In genomic region chr17:3002538-3003301, GRCh38 we compare ENCODE assay signal across 8 cellular contexts.
DNase-seq lines count a peak whose midpoint lies in the region; ATAC-seq, FAIRE-seq and TF ChIP-seq lines count a peak whose summit lies in the region.

No MANE protein-coding gene starts in this region.

- H3K27me3 Mint-ChIP-seq in CD14-positive monocyte (ENCODE audit: low read depth in 3 of 3): peaks cover 0 to 4% (median 0%) of the 10 kb centered on the region in 3 donors

- H3K36me3 Mint-ChIP-seq in CD14-positive monocyte: peaks cover 46 to 65% of the 10 kb centered on the region in 2 donors

- no peaks in the 10 kb centered on the region for H3K27me3 ChIP-seq in WERI-Rb-1 (ENCODE audit: insufficient read depth, low read depth, severe bottlenecking)
- H3K27me3 ChIP-seq in pancreas: no peaks in the 10 kb centered on the region
- H3K27me3 ChIP-seq in SJCRH30: no peaks in the 10 kb centered on the region

- H3K27ac ChIP-seq in WERI-Rb-1: peak overlapping the region; percentile 29; the same call in 1 of the 2 replicates
- peak overlapping the region; percentile 73 to 93 (median 85) for H3K27ac ChIP-seq in pancreas
- no peak overlapping the region for H3K27ac ChIP-seq in SJCRH30

- H3K4me1 ChIP-seq in pancreas (peaks cover 17 to 37% (median 26%) of the 10 kb centered on the region in 3 donors), SJCRH30 (peaks cover 12% of the 10 kb centered on the region)

- peak; percentile 56 for ATAC-seq in HG03139 (IDR thresholded peaks at IDR 0.05; ENCODE audit: unreplicated experiment)
- peak in 3 of 4 donors; percentile 3 to 31 (median 22) for ATAC-seq in pancreas

- H3K9me3 ChIP-seq in WERI-Rb-1 (ENCODE audit: severe bottlenecking) (no peaks in the 10 kb centered on the region), pancreas (no peaks in the 10 kb centered on the region), SJCRH30 (replicated peaks) (no peaks in the 10 kb centered on the region)

- no peak overlapping the region for H3K4me3 ChIP-seq in WERI-Rb-1 (ENCODE audit: low read depth, low read length)
- H3K4me3 ChIP-seq in pancreas: no peak overlapping the region
- no peak overlapping the region for H3K4me3 ChIP-seq in SJCRH30

- H3K27ac Mint-ChIP-seq in CD14-positive monocyte: peak overlapping the region; percentile 93 to 98 (median 97)

- peaks cover 0 to 3% (median 0%) of the 10 kb centered on the region in 7 donors for H3K9me3 Mint-ChIP-seq in CD14-positive monocyte

- peaks cover 40% of the 10 kb centered on the region for H3K4me1 Mint-ChIP-seq in CD14-positive monocyte

- FAIRE-seq in pancreas (lab: Jason Lieb, UNC): no peak

- H3K4me3 Mint-ChIP-seq in CD14-positive monocyte: peak overlapping the region; percentile 74 to 78

- 57 to 60% methylated on average over 14 of the region's 14 CpGs for WGBS in pancreas, 2 donors

- DNase-seq in CD14-positive monocyte (ENCODE audit: low spot score) (peak; percentile 62), GM19240 (ENCODE audit: insufficient read length, low spot score) (peak; percentile 66), WERI-Rb-1 (peak; percentile 24), pancreas (peak in 4 of 6 donors; percentile 33 to 64 (median 48)), NCI-H128 (lab: John Stamatoyannopoulos, UW; ENCODE audit: unreplicated experiment) (no peak), SJCRH30 (no peak)
- DNase-seq in activated CD4-positive, alpha-beta T cell treated with anti-CD3 and anti-CD28 coated beads for 1 hour: no peak

- peaks cover 56% of the 10 kb centered on the region for H3K36me3 ChIP-seq in WERI-Rb-1
- H3K36me3 ChIP-seq in pancreas: peaks cover 0 to 13% (median 0%) of the 10 kb centered on the region in 3 donors
- H3K36me3 ChIP-seq in SJCRH30: no peaks in the 10 kb centered on the region

- intact Hi-C loops in CD14-positive monocyte (cut with micrococcal nuclease): loop anchor here (5.0 to 10.0 kb wide), 2 partner anchors 208 to 215 kb away; partner anchors contain the start of gene RAP1GAP2 (in 1 of the 2)
- intact Hi-C loops in pancreas (cut with DNase I): no loop called here

- TF ChIP-seq CTCF in CD14-positive monocyte (IDR thresholded peaks at IDR 0.05): no peak
- no peak for TF ChIP-seq CTCF in WERI-Rb-1 (IDR thresholded peaks at IDR 0.05; ENCODE audit: low read depth, low read length)
- TF ChIP-seq CTCF in pancreas (IDR thresholded peaks at IDR 0.05): no peak

Comparison
In these comparisons a context has a peak if more than half of its experiments do, and no peak if none do; other contexts are left out.
1. DNase-seq: peak in CD14-positive monocyte (single experiment), GM19240 (single experiment), WERI-Rb-1 (single experiment) and pancreas (4 of 6); none in NCI-H128 (single experiment), SJCRH30 (0 of 2) and activated CD4-positive, alpha-beta T cell treated with anti-CD3 and anti-CD28 coated beads for 1 hour (single experiment).
2. intact Hi-C loops: an anchor here in CD14-positive monocyte (5.0 to 10.0 kb wide); none called in pancreas.